8 cellular contexts compared by ENCODE assay signal in the genomic region with DNA sequence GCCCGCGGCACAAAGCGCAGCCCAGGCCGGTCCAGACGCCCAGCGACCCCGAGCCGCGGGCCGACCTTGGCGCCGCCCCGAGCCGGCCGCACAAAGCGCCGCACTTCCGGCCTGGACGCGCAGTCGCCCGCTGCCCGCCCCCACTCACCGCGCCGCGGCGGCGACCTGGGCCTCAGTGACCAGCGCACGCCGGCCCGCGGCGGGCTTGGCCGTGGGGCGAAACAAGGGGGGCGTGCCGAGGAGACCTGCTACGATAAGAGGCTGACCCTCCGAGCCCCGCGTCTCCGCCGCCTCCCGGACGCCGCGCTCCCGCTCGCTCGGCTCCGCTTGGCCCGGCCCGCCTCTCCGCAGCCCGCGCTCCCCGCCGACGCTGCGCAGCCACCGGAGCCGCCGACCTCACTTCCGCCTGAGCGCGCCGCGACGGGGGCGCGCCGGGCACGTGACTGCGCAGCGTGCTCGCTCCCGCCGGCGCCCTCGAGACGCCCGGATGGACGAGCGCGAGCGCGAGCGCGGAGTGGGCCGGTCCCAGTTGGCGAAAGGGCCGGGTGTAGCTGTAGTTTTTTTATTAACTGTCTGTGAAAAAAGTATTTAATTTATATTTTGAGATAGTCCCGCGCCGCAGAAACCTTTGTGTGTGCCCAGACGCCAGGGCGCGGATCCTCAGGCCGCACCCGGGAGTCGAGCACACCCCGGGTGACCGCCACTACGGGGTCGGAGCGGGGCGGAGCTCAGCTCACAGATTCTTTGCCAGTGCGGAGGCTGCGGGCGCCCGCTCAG. TPM values are rescaled to one million over a fixed set of nuclear protein-coding genes. Genes with fewer than 3 reads are reported as not detected.
DNase-seq lines count a peak whose midpoint lies in the region; ATAC-seq and TF ChIP-seq lines count a peak whose summit lies in the region.

A gene with protein sequence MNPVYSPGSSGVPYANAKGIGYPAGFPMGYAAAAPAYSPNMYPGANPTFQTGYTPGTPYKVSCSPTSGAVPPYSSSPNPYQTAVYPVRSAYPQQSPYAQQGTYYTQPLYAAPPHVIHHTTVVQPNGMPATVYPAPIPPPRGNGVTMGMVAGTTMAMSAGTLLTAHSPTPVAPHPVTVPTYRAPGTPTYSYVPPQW (minus strand): TSS at position 395 of the 777 bp plus-strand sequence. CDS start 10,814 bp downstream, outside the sequence.

- under 1% methylated on average over 26 of the region's 113 CpGs for WGBS in right lobe of liver (ENCODE audit: insufficient coverage, low coverage, low lambda C conversion rate, missing lambda C conversion rate)

- H3K4me2 ChIP-seq in BLaER1 treated with 17β-estradiol and CSF1 and Interleukin-3, amounts not matched to agents 10 nM and 100 nM: peak within 1 kb of the TSS; percentile 63 to 93 (median 82)

- peak within 1 kb of the TSS; percentile 95 to 99 (median 97) for H3K9ac ChIP-seq in BLaER1 treated with 17β-estradiol and CSF1 and Interleukin-3, amounts not matched to agents 10 nM and 100 nM

- TF ChIP-seq CTCF in right lobe of liver (IDR thresholded peaks at IDR 0.05): no peak

- DNase-seq in NCI-H526 treated with DMSO at 0.1 percent for 48 hours (lab: John Stamatoyannopoulos, UW) (peak; percentile 78), dermis blood vessel endothelial cell (peak; percentile 96), right lobe of liver (peak; percentile 91 to 93 (median 92))
- DNase-seq in activated CD4-positive, alpha-beta T cell treated with anti-CD3 and anti-CD28 coated beads, Interleukin-2, amount 50 U/mL, for 48 hours: peak; percentile 82 to 86
- DNase-seq in stimulated activated CD4-positive, alpha-beta T cell treated with anti-CD3 and anti-CD28 coated beads, Interleukin-4, amount 100 ng/mL, for 4 hours: peak; percentile 83 to 88

- no peaks in the 10 kb centered on the region for H3K27me3 ChIP-seq in BLaER1 treated with 17β-estradiol and CSF1 and Interleukin-3, amounts not matched to agents 10 nM and 100 nM
- no peaks in the 10 kb centered on the region for H3K27me3 ChIP-seq in right lobe of liver

- intact Hi-C loops in right lobe of liver (cut with DNase I): no loop called here

- no peaks in the 10 kb centered on the region for H3K9me3 ChIP-seq in BLaER1 treated with 17β-estradiol and CSF1 and Interleukin-3, amounts not matched to agents 10 nM and 100 nM (replicated peaks in 1 of 11)
- no peaks in the 10 kb centered on the region for H3K9me3 ChIP-seq in right lobe of liver

- peak; percentile 99 for TF ChIP-seq POLR2A in right lobe of liver (IDR thresholded peaks at IDR 0.05)

- peak within 1 kb of the TSS; percentile 91 to 98 (median 96) for H3K27ac ChIP-seq in BLaER1 treated with 17β-estradiol and CSF1 and Interleukin-3, amounts not matched to agents 10 nM and 100 nM
- H3K27ac ChIP-seq in right lobe of liver: peak within 1 kb of the TSS; percentile 86 to 92 (median 92)

- peaks cover 11 to 25% (median 19%) of the 10 kb centered on the region in 10 experiments; a peak in 18 of 20 replicates for H3K4me1 ChIP-seq in BLaER1 treated with 17β-estradiol and CSF1 and Interleukin-3, amounts not matched to agents 10 nM and 100 nM
- peaks cover 0 to 12% (median 6%) of the 10 kb centered on the region in 4 donors for H3K4me1 ChIP-seq in right lobe of liver

- ATAC-seq in GM19324 (IDR thresholded peaks at IDR 0.05; ENCODE audit: low FRiP score, unreplicated experiment) (peak; percentile 90), HG03460 (IDR thresholded peaks at IDR 0.05; ENCODE audit: unreplicated experiment) (peak; percentile 78), right lobe of liver (peak; percentile 91 to 94 (median 93))

- H4K20me1 ChIP-seq in BLaER1 treated with 17β-estradiol and CSF1 and Interleukin-3, amounts not matched to agents 10 nM and 100 nM: peaks cover 40 to 49% (median 47%) of the 10 kb centered on the region in 11 experiments; a peak in 21 of 22 replicates

- peak within 1 kb of the TSS; percentile 91 to 99 (median 96) for H3K4me3 ChIP-seq in BLaER1 treated with 17β-estradiol and CSF1 and Interleukin-3, amounts not matched to agents 10 nM and 100 nM
- peak within 1 kb of the TSS; percentile 66 to 77 (median 69) for H3K4me3 ChIP-seq in right lobe of liver

- H3K36me3 ChIP-seq in BLaER1 treated with 17β-estradiol and CSF1 and Interleukin-3, amounts not matched to agents 10 nM and 100 nM: peaks cover 26 to 36% (median 34%) of the 10 kb centered on the region in 11 experiments
- H3K36me3 ChIP-seq in right lobe of liver: peaks cover 0 to 10% (median 5%) of the 10 kb centered on the region in 4 donors

RNA-seq across cellular contexts. Expression of the gene that starts here (rescaled TPM):
- total RNA-seq in dermis blood vessel endothelial cell (98.2 and 100 TPM in 2 replicates), right lobe of liver (10 to 100 TPM; 28.1 to 69.7 (median 33.9) TPM)

Comparison
In these comparisons a context has a peak if more than half of its experiments do, and no peak if none do; other contexts are left out.
1. Peak in every context shown above with its lines: DNase-seq, ATAC-seq, H3K4me3 ChIP-seq and H3K27ac ChIP-seq.